In the genomic region with DNA sequence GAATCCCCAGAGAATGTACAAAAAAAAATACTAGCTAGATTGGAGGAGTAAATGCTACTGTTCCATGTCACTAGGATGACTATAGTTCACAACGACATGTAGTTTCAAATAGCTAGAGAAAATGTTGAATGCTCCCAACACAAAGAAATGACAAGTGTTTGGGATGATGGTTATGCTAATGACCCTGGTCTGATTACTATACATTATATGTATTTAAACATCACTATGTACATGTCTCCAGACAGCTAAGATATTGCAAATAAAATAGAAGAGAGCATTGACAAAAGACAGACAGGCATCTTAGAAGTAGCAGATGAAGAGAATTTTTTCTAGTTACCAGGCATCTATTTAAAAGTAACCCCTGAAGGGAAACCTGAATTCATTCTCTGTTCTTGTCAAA, we compare ENCODE assay signal across 17 cellular contexts.
"Had no signal": no experiment of that assay in that cellular context is flagged by ENCODE, and none has a peak within 500 bp of the region (broad histone marks: within the 10 kb centered on the region; RNA-seq: fewer than 3 reads in every experiment).

No MANE protein-coding gene starts in this region.

- ATAC-seq: stimulated activated effector memory CD8-positive, alpha-beta T cell treated with anti-CD3 and anti-CD28 coated beads, Interleukin-12 subunit alpha, Interleukin-12 subunit beta, amount 100 ng/mL, for 72 hours; stimulated activated memory B cell treated with anti-CD40 and anti-IgM and Interleukin-4, amounts not matched to agents 10 μg/mL and 1 μg/mL and 100 μg/mL, for 72 hours; stimulated activated naive B cell treated with anti-CD40 and anti-IgM and Interleukin-4, amounts not matched to agents 10 μg/mL and 1 μg/mL and 100 μg/mL, for 72 hours; stimulated activated naive CD8-positive, alpha-beta T cell treated with anti-CD3 and anti-CD28 coated beads, Interleukin-15, amount 100 ng/mL, for 72 hours; stimulated activated naive CD8-positive, alpha-beta T cell treated with anti-CD3 and anti-CD28 coated beads, Interleukin-15, Interleukin-2, amounts not matched to agents 100 U/mL and 50 U/mL, for 24 hours; upper lobe of right lung had no signal

- H3K9me3 ChIP-seq: testis, thyroid gland, upper lobe of right lung, uterus, vagina had no signal

- H3K36me3 ChIP-seq: stomach, suprapubic skin, thoracic aorta, thyroid gland, tibial artery, tibial nerve, transverse colon, upper lobe of left lung, upper lobe of right lung, uterus, vagina had no signal

- H3K27me3 ChIP-seq: stomach, suprapubic skin, testis, thyroid gland, tibial artery, tibial nerve, transverse colon, upper lobe of left lung, upper lobe of right lung, uterus, vagina had no signal

- H3K4me3 ChIP-seq: stomach, suprapubic skin, testis, thoracic aorta, thyroid gland, tibial artery, tibial nerve, transverse colon, upper lobe of left lung, upper lobe of right lung, uterus, vagina had no signal

- H3K27ac ChIP-seq: stomach, suprapubic skin, testis, thoracic aorta, thyroid gland, tibial artery, tibial nerve, transverse colon, upper lobe of left lung, upper lobe of right lung, uterus, vagina had no signal
